ENCODE assay signal across 8 cellular contexts in genomic region chr3:50251220-50251619, GRCh38. TPM values are rescaled to one million over a fixed set of nuclear protein-coding genes. Genes with fewer than 3 reads are reported as not detected.
DNase-seq lines count a peak whose midpoint lies in the region; ATAC-seq and TF ChIP-seq lines count a peak whose summit lies in the region.

No MANE protein-coding gene starts in this region.

- no peak overlapping the region for H2AFZ ChIP-seq in hepatocyte

- peaks cover 64% of the 10 kb centered on the region for H3K79me2 ChIP-seq in hepatocyte

- no peak overlapping the region for H3K4me3 ChIP-seq in hepatocyte
- H3K4me3 ChIP-seq in A673 (ENCODE audit: low read depth, low read length, poor library complexity, severe bottlenecking), result no peak overlapping the region

- no peak overlapping the region for H3K4me2 ChIP-seq in hepatocyte

- peaks cover 29% of the 10 kb centered on the region for H3K4me1 ChIP-seq in foreskin keratinocyte
- H3K4me1 ChIP-seq in hepatocyte (ENCODE audit: insufficient read depth), result peaks cover 16% of the 10 kb centered on the region
- H3K4me1 ChIP-seq in A673 (ENCODE audit: insufficient read depth, low read length, poor library complexity, severe bottlenecking), result peaks cover 9% of the 10 kb centered on the region

- peak overlapping the region; percentile 88 for H3K27ac Mint-ChIP-seq in activated CD4-positive, alpha-beta T cell treated with anti-CD3 and anti-CD28 coated beads for 36 hours
- peak overlapping the region; percentile 85 for H3K27ac Mint-ChIP-seq in stimulated activated effector memory CD8-positive, alpha-beta T cell treated with anti-CD3 and anti-CD28 coated beads, Interleukin-12 subunit alpha, Interleukin-12 subunit beta, amount 100 ng/mL, for 72 hours

- peaks cover 22% of the 10 kb centered on the region for H3K36me3 Mint-ChIP-seq in activated CD4-positive, alpha-beta T cell treated with anti-CD3 and anti-CD28 coated beads for 36 hours (ENCODE audit: low read depth)
- H3K36me3 Mint-ChIP-seq in stimulated activated effector memory CD8-positive, alpha-beta T cell treated with anti-CD3 and anti-CD28 coated beads, Interleukin-12 subunit alpha, Interleukin-12 subunit beta, amount 100 ng/mL, for 72 hours, result peaks cover 89% of the 10 kb centered on the region

- POLR2A ChIA-PET in activated CD4-positive, alpha-beta T cell treated with anti-CD3 and anti-CD28 coated beads for 36 hours (lab: Charles Lee), result interaction anchor here (1.6 kb wide), 1 partner anchor 15 kb away, joined by 5 read pairs; the partner anchor contains the start of gene GNAI2
- POLR2A ChIA-PET in A673 (lab: Charles Lee; ENCODE audit: low non-redundant PET), result no interaction called here

- ATAC-seq in activated CD4-positive, alpha-beta T cell treated with anti-CD3 and anti-CD28 coated beads for 36 hours, result peak; percentile 57
- ATAC-seq in foreskin keratinocyte, result peak; percentile 82
- peak; percentile 69 for ATAC-seq in stimulated activated effector memory CD8-positive, alpha-beta T cell treated with anti-CD3 and anti-CD28 coated beads, Interleukin-12 subunit alpha, Interleukin-12 subunit beta, amount 100 ng/mL, for 72 hours
- no peak for ATAC-seq in HG03565 (IDR thresholded peaks at IDR 0.05; ENCODE audit: unreplicated experiment)

- H4K20me1 ChIP-seq in hepatocyte (ENCODE audit: insufficient read depth, poor library complexity, severe bottlenecking), result peaks cover 49% of the 10 kb centered on the region

- no TSS peak for BruUV-seq in A673 (replicated peaks; lab: Mats Ljungman, UMichigan)

- WGBS in hepatocyte (ENCODE audit: low lambda C conversion rate, missing lambda C conversion rate), result 90% methylated on average over 8 of the region's 8 CpGs

- H3K9me2 ChIP-seq in hepatocyte (replicated peaks; ENCODE audit: insufficient read depth), result no peaks in the 10 kb centered on the region

- peak overlapping the region; percentile 91 for H3K27ac ChIP-seq in foreskin keratinocyte
- no peak overlapping the region for H3K27ac ChIP-seq in hepatocyte
- no peak overlapping the region for H3K27ac ChIP-seq in A673 (ENCODE audit: low read depth, low read length, poor library complexity, severe bottlenecking)

- H3K4me3 Mint-ChIP-seq in activated CD4-positive, alpha-beta T cell treated with anti-CD3 and anti-CD28 coated beads for 36 hours, result no peak overlapping the region
- peak overlapping the region; percentile 19 for H3K4me3 Mint-ChIP-seq in stimulated activated effector memory CD8-positive, alpha-beta T cell treated with anti-CD3 and anti-CD28 coated beads, Interleukin-12 subunit alpha, Interleukin-12 subunit beta, amount 100 ng/mL, for 72 hours

- H3K9me3 ChIP-seq in hepatocyte (ENCODE audit: low read depth) (no peaks in the 10 kb centered on the region), A673 (ENCODE audit: low read depth, low read length, poor library complexity, severe bottlenecking) (no peaks in the 10 kb centered on the region)

- H3K4me1 Mint-ChIP-seq in activated CD4-positive, alpha-beta T cell treated with anti-CD3 and anti-CD28 coated beads for 36 hours, result peaks cover 43% of the 10 kb centered on the region
- H3K4me1 Mint-ChIP-seq in stimulated activated effector memory CD8-positive, alpha-beta T cell treated with anti-CD3 and anti-CD28 coated beads, Interleukin-12 subunit alpha, Interleukin-12 subunit beta, amount 100 ng/mL, for 72 hours, result peaks cover 65% of the 10 kb centered on the region

- intact Hi-C loops in activated CD4-positive, alpha-beta T cell treated with anti-CD3 and anti-CD28 coated beads for 36 hours (cut with DNase I, micrococcal nuclease), result no loop called here
- intact Hi-C loops in A673 (cut with micrococcal nuclease; ENCODE audit: unreplicated experiment), result no loop called here

- CTCF ChIA-PET in activated CD4-positive, alpha-beta T cell treated with anti-CD3 and anti-CD28 coated beads for 36 hours (lab: Charles Lee), result interaction anchor here (0.6 to 2.0 kb wide), 5 partner anchors 11 to 73 kb away, joined by 3 to 6 read pairs (median 3); no protein-coding TSS in a partner anchor
- CTCF ChIA-PET in A673 (lab: Charles Lee), result no interaction called here

- no peaks in the 10 kb centered on the region for H3K27me3 ChIP-seq in foreskin keratinocyte
- H3K27me3 ChIP-seq in hepatocyte, result no peaks in the 10 kb centered on the region
- H3K27me3 ChIP-seq in A673 (replicated peaks; ENCODE audit: insufficient read depth, low read depth, low read length, poor library complexity), result no peaks in the 10 kb centered on the region

- TF ChIP-seq CTCF in foreskin keratinocyte (conservative IDR thresholded peaks at IDR 0.05) (no peak), hepatocyte (IDR thresholded peaks at IDR 0.05; ENCODE audit: poor library complexity) (no peak), A673 (conservative IDR thresholded peaks at IDR 0.05; ENCODE audit: low read depth, low read length) (no peak)

- H3K9me3 Mint-ChIP-seq in activated CD4-positive, alpha-beta T cell treated with anti-CD3 and anti-CD28 coated beads for 36 hours (ENCODE audit: low read depth), result no peaks in the 10 kb centered on the region
- H3K9me3 Mint-ChIP-seq in stimulated activated effector memory CD8-positive, alpha-beta T cell treated with anti-CD3 and anti-CD28 coated beads, Interleukin-12 subunit alpha, Interleukin-12 subunit beta, amount 100 ng/mL, for 72 hours, result no peaks in the 10 kb centered on the region

- peak; percentile 81 for DNase-seq in activated CD4-positive, alpha-beta T cell treated with anti-CD3 and anti-CD28 coated beads for 36 hours
- DNase-seq in activated CD4-positive, alpha-beta T cell treated with anti-CD3 and anti-CD28 coated beads for 1 hour, result no peak
- DNase-seq in activated T-helper 9 cell treated with anti-CD3 and anti-CD28 coated beads, Interleukin-2, amount 50 U/mL, for 16 hours (ENCODE audit: low read depth), result peak; percentile 44
- DNase-seq in foreskin keratinocyte, result peak; percentile 94 to 98
- peak in 1 of 2 donors; percentile 32 for DNase-seq in stimulated activated effector memory CD8-positive, alpha-beta T cell treated with anti-CD3 and anti-CD28 coated beads, Interleukin-12 subunit alpha, Interleukin-12 subunit beta, amount 100 ng/mL, for 72 hours (ENCODE audit: low spot score in 2 of 2)
- DNase-seq in hepatocyte (ENCODE audit: low spot score), result no peak
- no peak for DNase-seq in A673 (ENCODE audit: low spot score)

- H3K27me3 Mint-ChIP-seq in activated CD4-positive, alpha-beta T cell treated with anti-CD3 and anti-CD28 coated beads for 36 hours, result no peaks in the 10 kb centered on the region

- no peaks in the 10 kb centered on the region for H3K36me3 ChIP-seq in hepatocyte (replicated peaks; ENCODE audit: insufficient read depth, low read depth)
- peaks cover under 1% of the 10 kb centered on the region for H3K36me3 ChIP-seq in A673 (ENCODE audit: insufficient read depth, low read length, poor library complexity, severe bottlenecking)

RNA-seq across cellular contexts. Expression of gene GNAI2, which starts 15.2 kb away (rescaled TPM):
- 100 to 1,000 TPM; 280 to 341 TPM for total RNA-seq in activated CD4-positive, alpha-beta T cell treated with anti-CD3 and anti-CD28 coated beads for 36 hours
- 242 and 258 TPM in 2 replicates for total RNA-seq in foreskin keratinocyte
- 243 and 258 TPM in 2 replicates for polyA plus RNA-seq in foreskin keratinocyte
- total RNA-seq in hepatocyte, result 95.0 and 103 TPM in 2 replicates
- polyA plus RNA-seq in hepatocyte, result 219 and 233 TPM in 2 replicates
- total RNA-seq in A673 (2021), result 115 and 124 TPM in 2 replicates

RNA-seq across cellular contexts. Expression of gene SEMA3B, which starts 17.7 kb away (rescaled TPM):
- total RNA-seq in activated CD4-positive, alpha-beta T cell treated with anti-CD3 and anti-CD28 coated beads for 36 hours, result 1 to 10 TPM; 1.6 to 2.1 TPM
- total RNA-seq in foreskin keratinocyte (1.1 and 2.0 TPM in 2 replicates), hepatocyte (60.2 and 67.7 TPM in 2 replicates), A673 (2021) (0.43 and 2.0 TPM in 2 replicates)
- polyA plus RNA-seq in foreskin keratinocyte (1.3 and 2.3 TPM in 2 replicates), hepatocyte (104 and 135 TPM in 2 replicates)

RNA-seq across cellular contexts. Expression of gene LSMEM2, which starts 27.7 kb away (rescaled TPM):
- total RNA-seq in activated CD4-positive, alpha-beta T cell treated with anti-CD3 and anti-CD28 coated beads for 36 hours, result not detected
- not detected in 2 replicates for total RNA-seq in foreskin keratinocyte
- polyA plus RNA-seq in foreskin keratinocyte, result 0.04 TPM in 1 of 2 replicates, not detected in the other
- 0.20 TPM in 1 of 2 replicates, not detected in the other for total RNA-seq in hepatocyte
- 0.39 TPM in 1 of 2 replicates, not detected in the other for polyA plus RNA-seq in hepatocyte
- not detected in 2 replicates for total RNA-seq in A673 (2021)

RNA-seq across cellular contexts. Expression of gene IFRD2, which starts 41.0 kb away (rescaled TPM):
- total RNA-seq in activated CD4-positive, alpha-beta T cell treated with anti-CD3 and anti-CD28 coated beads for 36 hours, result 100 to 1,000 TPM; 100 to 125 TPM
- total RNA-seq in foreskin keratinocyte, result 140 and 166 TPM in 2 replicates
- polyA plus RNA-seq in foreskin keratinocyte, result 137 and 158 TPM in 2 replicates
- 37.0 and 41.4 TPM in 2 replicates for total RNA-seq in hepatocyte
- 71.6 and 76.2 TPM in 2 replicates for polyA plus RNA-seq in hepatocyte
- 62.2 and 77.4 TPM in 2 replicates for total RNA-seq in A673 (2021)

RNA-seq across cellular contexts. Expression of gene SLC38A3, which starts 46.1 kb away (rescaled TPM):
- total RNA-seq in activated CD4-positive, alpha-beta T cell treated with anti-CD3 and anti-CD28 coated beads for 36 hours, result under 1 TPM in 1 of 2 experiments, not detected in 1; 0.12 TPM
- total RNA-seq in foreskin keratinocyte (not detected in 2 replicates), hepatocyte (22.6 and 24.7 TPM in 2 replicates), A673 (2021) (0.31 TPM in 1 of 2 replicates, not detected in the other)
- polyA plus RNA-seq in foreskin keratinocyte (0.09 TPM in 1 of 2 replicates, not detected in the other), hepatocyte (37.9 and 56.6 TPM in 2 replicates)

Comparison
In these comparisons a context has a peak if more than half of its experiments do, and no peak if none do; other contexts are left out.
1. DNase-seq: peak in activated CD4-positive, alpha-beta T cell treated with anti-CD3 and anti-CD28 coated beads for 36 hours (single experiment), activated T-helper 9 cell treated with anti-CD3 and anti-CD28 coated beads, Interleukin-2, amount 50 U/mL, for 16 hours (single experiment) and foreskin keratinocyte (2 of 2); none in activated CD4-positive, alpha-beta T cell treated with anti-CD3 and anti-CD28 coated beads for 1 hour (single experiment), hepatocyte (single experiment) and A673 (single experiment).
2. RNA of gene SEMA3B, which starts 17.7 kb away (total RNA-seq): 60.2 to 67.7 TPM in hepatocyte; 1.6 to 2.1 TPM in activated CD4-positive, alpha-beta T cell treated with anti-CD3 and anti-CD28 coated beads for 36 hours, 1.1 to 2.0 TPM in foreskin keratinocyte and 0.43 to 2.0 TPM in A673; every median in the first group is over 10 times any median in the second.